11 cellular contexts compared by ENCODE assay signal in genomic region chr2:173092844-173093402, GRCh38.
"Had no signal": no experiment of that assay in that cellular context is flagged by ENCODE, and none has a peak within 500 bp of the region (broad histone marks: within the 10 kb centered on the region; RNA-seq: fewer than 3 reads in every experiment).

No MANE protein-coding gene starts in this region.

- DNase-seq: activated B cell treated with CpG ODN at 0.5 μM for 24 hours; activated CD4-positive, alpha-beta T cell treated with anti-CD3 and anti-CD28 coated beads, Interleukin-2, amount 50 U/mL, for 1 hour; activated naive CD4-positive, alpha-beta T cell treated with anti-CD3 and anti-CD28 coated beads, Interleukin-2, amount 10 ng/mL, durations not matched to agents 7 days and 5 days; activated T-cell treated with anti-CD3 and anti-CD28 coated beads for 4 hours; central memory CD4-positive, alpha-beta T cell; effector CD4-positive, alpha-beta T cell; mammary epithelial cell; occipital lobe; stimulated activated CD4-positive, alpha-beta T cell treated with anti-CD3 and anti-CD28 coated beads, Interleukin-4, amount 100 ng/mL, for 4 hours; T-helper 17 cell had no signal

- ATAC-seq: T-helper 17 cell had no signal

- H3K4me3 ChIP-seq: coronary artery had no signal
